38 cellular contexts compared by ENCODE assay signal in genomic region chr17:66822009-66822408, GRCh38. TPM values are rescaled to one million over a fixed set of nuclear protein-coding genes. Genes with fewer than 3 reads are reported as not detected.
"Had no signal": no experiment of that assay in that cellular context is flagged by ENCODE, and none has a peak within 500 bp of the region (broad histone marks: within the 10 kb centered on the region; RNA-seq: fewer than 3 reads in every experiment).

No MANE protein-coding gene starts in this region.

- H3K9me3 ChIP-seq: adrenal gland, body of pancreas had no signal

- H3K36me3 ChIP-seq: adrenal gland, brain microvascular endothelial cell, breast epithelium had no signal

- H3K27me3 ChIP-seq: body of pancreas, brain microvascular endothelial cell had no signal

- FAIRE-seq: astrocyte, TTC549 had no signal

- ATAC-seq: activated CD8-positive, alpha-beta T cell treated with anti-CD3 and anti-CD28 coated beads for 36 hours; activated naive CD4-positive, alpha-beta T cell treated with anti-CD3 and anti-CD28 coated beads, Interleukin-2, amount 50 U/mL, for 72 hours; activated T-cell treated with anti-CD3 and anti-CD28 coated beads, Interleukin-2, amount 50 U/mL, for 4 hours; activated T-cell treated with anti-CD3 and anti-CD28 coated beads, Interleukin-2, amount 50 U/mL, for 72 hours; activated T-helper 17 cell treated with anti-CD3 and anti-CD28 coated beads, Interleukin-2, amount 50 U/mL, for 72 hours; body of pancreas had no signal

- H3K27ac ChIP-seq: adrenal gland, body of pancreas, brain microvascular endothelial cell, breast epithelium, VCaP had no signal

- DNase-seq: activated B cell treated with CpG ODN at 0.5 μM for 24 hours; activated CD4-positive, alpha-beta memory T cell treated with anti-CD3 and anti-CD28 coated beads for 36 hours; activated CD4-positive, alpha-beta T cell treated with anti-CD3 and anti-CD28 coated beads for 4 hours; activated CD4-positive, alpha-beta T cell treated with anti-CD3 and anti-CD28 coated beads, Interleukin-2, amount 10 ng/mL, durations not matched to agents 24 days and 14 days; activated CD4-positive, alpha-beta T cell treated with anti-CD3 and anti-CD28 coated beads, Interleukin-2, amount 50 U/mL, for 1 hour; activated CD4-positive, alpha-beta T cell treated with anti-CD3 and anti-CD28 coated beads, Interleukin-2, amount 50 U/mL, for 4 hours; activated CD4-positive, CD25-positive, alpha-beta regulatory T cell treated with anti-CD3 and anti-CD28 coated beads, Interleukin-2, amount 50 U/mL, for 72 hours; activated CD8-positive, alpha-beta memory T cell treated with anti-CD3 and anti-CD28 coated beads, Interleukin-2, amount 50 U/mL, for 4 hours; activated CD8-positive, alpha-beta T cell treated with anti-CD3 and anti-CD28 coated beads for 36 hours; activated effector memory CD4-positive, alpha-beta T cell treated with anti-CD3 and anti-CD28 coated beads, Interleukin-2, amount 50 U/mL, for 16 hours; activated gamma-delta T cell treated with Interleukin-2 at 50 U/mL for 16 hours; activated naive CD4-positive, alpha-beta T cell; activated naive CD4-positive, alpha-beta T cell treated with anti-CD3 and anti-CD28 coated beads for 36 hours; activated naive CD4-positive, alpha-beta T cell treated with anti-CD3 and anti-CD28 coated beads, Interleukin-2, amount 50 U/mL, for 16 hours; activated naive CD8-positive, alpha-beta T cell treated with anti-CD3 and anti-CD28 coated beads for 36 hours; activated T-cell treated with anti-CD3 and anti-CD28 coated beads for 4 hours; activated T-cell treated with anti-CD3 and anti-CD28 coated beads, Interleukin-2, amount 50 U/mL, for 1 hour; activated T-cell treated with anti-CD3 and anti-CD28 coated beads, Interleukin-2, amount 50 U/mL, for 4 hours; activated T-cell treated with anti-CD3 and anti-CD28 coated beads, Interleukin-2, amount 50 U/mL, for 72 hours; adrenal gland; amniotic stem cell; aorta; body of pancreas; brain microvascular endothelial cell; central memory CD4-positive, alpha-beta T cell; cerebellar nuclear complex; T-helper 2 cell; T-helper 9 cell had no signal

- H3K4me1 ChIP-seq: adrenal gland, body of pancreas, breast epithelium had no signal

- H3K4me3 ChIP-seq: adrenal gland, body of pancreas, breast epithelium had no signal

RNA-seq across cellular contexts. Expression of gene CACNG5, which starts 12.9 kb away (rescaled TPM):
- total RNA-seq: activated B cell treated with CpG ODN at 0.5 μM for 24 hours; activated CD4-positive, alpha-beta memory T cell treated with anti-CD3 and anti-CD28 coated beads for 36 hours; activated CD4-positive, alpha-beta T cell treated with anti-CD3 and anti-CD28 coated beads, Interleukin-2, amount 10 ng/mL, durations not matched to agents 24 days and 14 days; activated CD8-positive, alpha-beta memory T cell treated with anti-CD3 and anti-CD28 coated beads for 36 hours; activated CD8-positive, alpha-beta T cell treated with anti-CD3 and anti-CD28 coated beads for 36 hours; activated naive CD4-positive, alpha-beta T cell treated with anti-CD3 and anti-CD28 coated beads for 36 hours; activated naive CD4-positive, alpha-beta T cell treated with anti-CD3 and anti-CD28 coated beads, Interleukin-2, amount 50 U/mL, for 72 hours; activated naive CD8-positive, alpha-beta T cell treated with anti-CD3 and anti-CD28 coated beads for 36 hours; activated T-cell treated with anti-CD3 and anti-CD28 coated beads, Interleukin-2, amount 50 U/mL, for 4 hours; activated T-cell treated with anti-CD3 and anti-CD28 coated beads, Interleukin-2, amount 50 U/mL, for 72 hours; activated T-helper 1 cell treated with anti-CD3 and anti-CD28 coated beads, Interleukin-12 subunit alpha, Interleukin-12 subunit beta, Interleukin-2, Interleukin-4 antibody, amounts not matched to agents 30 ng/mL and 10 ng/mL and 1 ng/mL, durations not matched to agents 14 hours and 24 hours and 36 hours; activated T-helper 17 cell treated with anti-CD3 and anti-CD28 coated beads, Interleukin-2, amount 50 U/mL, for 72 hours; adrenal gland; aorta; astrocyte; breast epithelium; cardiac septum; chondrocyte had no signal
- polyA plus RNA-seq: adrenal gland, aorta had no signal
